ENCODE assay signal across 9 cellular contexts in the genomic region with DNA sequence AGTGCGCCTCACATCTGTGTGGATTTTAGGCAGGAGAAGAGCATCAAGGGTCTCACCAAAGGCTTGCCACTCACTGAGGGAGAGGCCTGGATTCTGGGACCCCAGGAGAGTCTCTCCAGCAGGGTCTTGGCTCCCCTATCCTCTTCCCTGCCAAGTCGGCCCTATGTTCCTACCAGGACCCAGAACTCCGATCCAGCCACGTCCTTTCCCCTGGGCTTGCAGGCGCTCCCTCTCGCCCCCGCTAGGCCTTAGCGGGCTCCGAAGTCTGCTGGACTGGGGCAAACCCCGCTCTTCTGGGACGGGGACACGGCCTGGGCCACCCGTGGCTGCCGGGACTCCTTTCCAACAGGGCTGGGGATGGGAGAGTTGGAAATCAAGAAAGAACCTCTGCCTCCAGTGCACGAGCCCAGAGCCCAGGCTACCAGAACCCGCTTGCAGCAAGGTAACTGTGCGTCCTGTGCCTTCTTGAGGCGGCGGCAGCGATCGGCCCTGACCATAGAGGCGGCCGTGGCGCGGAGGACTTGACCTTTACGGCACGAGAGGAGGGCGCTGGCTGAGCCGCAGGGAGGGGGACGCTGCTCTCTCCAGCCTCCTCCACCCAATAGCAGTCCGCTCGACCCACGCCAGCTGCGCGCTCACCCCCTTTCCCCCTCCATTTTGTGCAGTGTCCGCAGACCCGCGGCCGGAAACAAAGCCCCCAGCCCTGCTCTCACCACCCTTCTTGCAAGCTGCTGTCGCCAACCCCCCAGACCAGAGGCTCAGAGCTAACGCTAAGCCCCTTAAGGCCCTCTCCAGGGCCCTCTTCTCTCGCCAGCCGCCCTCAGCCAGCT. TPM values are rescaled to one million over a fixed set of nuclear protein-coding genes. Genes with fewer than 3 reads are reported as not detected.
DNase-seq lines count a peak whose midpoint lies in the region; ATAC-seq and TF ChIP-seq lines count a peak whose summit lies in the region.
"Had no signal": no experiment of that assay in that cellular context is flagged by ENCODE, and none has a peak within 500 bp of the region (broad histone marks: within the 10 kb centered on the region; RNA-seq: fewer than 3 reads in every experiment).

No MANE protein-coding gene starts in this region.

- H3K4me3 ChIP-seq in HL-60 (replicated peaks; ENCODE audit: insufficient read depth, low read length), result peak overlapping the region; percentile 9
- H3K4me3 ChIP-seq in lower lobe of right lung, result peak overlapping the region; percentile 46

- peaks cover 42% of the 10 kb centered on the region for H3K4me1 ChIP-seq in lower lobe of right lung

- H3K27ac Mint-ChIP-seq in activated T-helper 17 cell treated with anti-CD3 and anti-CD28 coated beads, Interleukin-2, amount 50 U/mL, for 72 hours, result no peak overlapping the region
- H3K27ac Mint-ChIP-seq in stimulated activated naive CD8-positive, alpha-beta T cell treated with anti-CD3 and anti-CD28 coated beads, Interleukin-15, amount 100 ng/mL, for 72 hours, result peak overlapping the region in 1 of 2 donors; percentile 19

- no peak for DNase-seq in HL-60 (ENCODE audit: low read depth in 1 of 2, low spot score in 1 of 2)
- no peak for DNase-seq in lower lobe of right lung
- DNase-seq in stimulated activated naive CD8-positive, alpha-beta T cell treated with anti-CD3 and anti-CD28 coated beads, Interleukin-15, amount 100 ng/mL, for 72 hours, result no peak
- no peak for DNase-seq in T-helper 9 cell
- no peak for DNase-seq in SIG-M5 (lab: John Stamatoyannopoulos, UW)

- H3K36me3 Mint-ChIP-seq in activated T-helper 17 cell treated with anti-CD3 and anti-CD28 coated beads, Interleukin-2, amount 50 U/mL, for 72 hours (ENCODE audit: low read depth), result peaks cover 7% of the 10 kb centered on the region

- H3K27ac ChIP-seq in HL-60 (replicated peaks) (no peak overlapping the region), lower lobe of right lung (no peak overlapping the region)
- H3K27ac ChIP-seq: adrenal gland had no signal

- H3K27me3 Mint-ChIP-seq in activated T-helper 17 cell treated with anti-CD3 and anti-CD28 coated beads, Interleukin-2, amount 50 U/mL, for 72 hours, result peaks cover 70% of the 10 kb centered on the region
- H3K27me3 Mint-ChIP-seq in stimulated activated naive CD8-positive, alpha-beta T cell treated with anti-CD3 and anti-CD28 coated beads, Interleukin-15, amount 100 ng/mL, for 72 hours, result peaks cover 98% of the 10 kb centered on the region

- H3K9me3 Mint-ChIP-seq in activated T-helper 17 cell treated with anti-CD3 and anti-CD28 coated beads, Interleukin-2, amount 50 U/mL, for 72 hours, result no peaks in the 10 kb centered on the region
- H3K9me3 Mint-ChIP-seq in stimulated activated naive CD8-positive, alpha-beta T cell treated with anti-CD3 and anti-CD28 coated beads, Interleukin-15, amount 100 ng/mL, for 72 hours, result no peaks in the 10 kb centered on the region

- TF ChIP-seq CTCF in HL-60 (IDR thresholded peaks at IDR 0.05; ENCODE audit: insufficient read depth, low read length) (no peak), lower lobe of right lung (IDR thresholded peaks at IDR 0.05) (no peak)

- intact Hi-C loops in lower lobe of right lung (cut with DNase I), result loop anchor here (10.0 kb wide), 1 partner anchor 893 kb away; no protein-coding TSS in a partner anchor

- peak overlapping the region; percentile 39 for H3K4me3 Mint-ChIP-seq in activated T-helper 17 cell treated with anti-CD3 and anti-CD28 coated beads, Interleukin-2, amount 50 U/mL, for 72 hours
- H3K4me3 Mint-ChIP-seq in stimulated activated naive CD8-positive, alpha-beta T cell treated with anti-CD3 and anti-CD28 coated beads, Interleukin-15, amount 100 ng/mL, for 72 hours, result peak overlapping the region; percentile 51 to 70

- ATAC-seq in activated T-helper 17 cell treated with anti-CD3 and anti-CD28 coated beads, Interleukin-2, amount 50 U/mL, for 72 hours (replicated peaks), result no peak
- peak; percentile 5 to 11 for ATAC-seq in lower lobe of right lung
- ATAC-seq in stimulated activated naive CD8-positive, alpha-beta T cell treated with anti-CD3 and anti-CD28 coated beads, Interleukin-15, amount 100 ng/mL, for 72 hours, result peak; percentile 6
- ATAC-seq in GM21576 (IDR thresholded peaks at IDR 0.05; ENCODE audit: unreplicated experiment), result no peak

- H3K4me1 Mint-ChIP-seq in activated T-helper 17 cell treated with anti-CD3 and anti-CD28 coated beads, Interleukin-2, amount 50 U/mL, for 72 hours, result peaks cover 6% of the 10 kb centered on the region
- peaks cover 49% of the 10 kb centered on the region for H3K4me1 Mint-ChIP-seq in stimulated activated naive CD8-positive, alpha-beta T cell treated with anti-CD3 and anti-CD28 coated beads, Interleukin-15, amount 100 ng/mL, for 72 hours

- peaks cover 59% of the 10 kb centered on the region for H3K27me3 ChIP-seq in HL-60 (ENCODE audit: insufficient read depth, poor library complexity, severe bottlenecking)
- peaks cover 100% of the 10 kb centered on the region for H3K27me3 ChIP-seq in lower lobe of right lung (ENCODE audit: low read depth)

- no peaks in the 10 kb centered on the region for H3K9me3 ChIP-seq in lower lobe of right lung
- H3K9me3 ChIP-seq: adrenal gland had no signal

- H3K36me3 ChIP-seq in lower lobe of right lung, result no peaks in the 10 kb centered on the region
- H3K36me3 ChIP-seq: adrenal gland had no signal

RNA-seq across cellular contexts. Expression of gene HOXA11, which starts 6.9 kb away (rescaled TPM):
- not detected for total RNA-seq in activated T-helper 17 cell treated with anti-CD3 and anti-CD28 coated beads, Interleukin-2, amount 50 U/mL, for 72 hours
- not detected for total RNA-seq in lower lobe of right lung

RNA-seq across cellular contexts. Expression of gene HOXA13, which starts 8.0 kb away (rescaled TPM):
- total RNA-seq in activated T-helper 17 cell treated with anti-CD3 and anti-CD28 coated beads, Interleukin-2, amount 50 U/mL, for 72 hours, result not detected
- total RNA-seq in lower lobe of right lung, result not detected

RNA-seq across cellular contexts. Expression of gene HOXA10, which starts 17.8 kb away (rescaled TPM):
- not detected for total RNA-seq in activated T-helper 17 cell treated with anti-CD3 and anti-CD28 coated beads, Interleukin-2, amount 50 U/mL, for 72 hours
- total RNA-seq in lower lobe of right lung, result 0.38 TPM
- total RNA-seq: SK-MEL-5 had no signal

RNA-seq across cellular contexts. Expression of gene HOXA9, which starts 26.6 kb away (rescaled TPM):
- total RNA-seq in activated T-helper 17 cell treated with anti-CD3 and anti-CD28 coated beads, Interleukin-2, amount 50 U/mL, for 72 hours, result not detected
- 1.7 TPM for total RNA-seq in lower lobe of right lung
- total RNA-seq: SK-MEL-5 had no signal

RNA-seq across cellular contexts. Expression of gene HOXA7, which starts 35.5 kb away (rescaled TPM):
- total RNA-seq in activated T-helper 17 cell treated with anti-CD3 and anti-CD28 coated beads, Interleukin-2, amount 50 U/mL, for 72 hours, result not detected
- 2.2 TPM for total RNA-seq in lower lobe of right lung
- total RNA-seq: SK-MEL-5 had no signal

Comparison
In these comparisons a context has a peak if more than half of its experiments do, and no peak if none do; other contexts are left out.
1. ATAC-seq: peak in lower lobe of right lung (2 of 2) and stimulated activated naive CD8-positive, alpha-beta T cell treated with anti-CD3 and anti-CD28 coated beads, Interleukin-15, amount 100 ng/mL, for 72 hours (single experiment); none in activated T-helper 17 cell treated with anti-CD3 and anti-CD28 coated beads, Interleukin-2, amount 50 U/mL, for 72 hours (single experiment) and GM21576 (single experiment).